Comparison of ENCODE assay signal across 10 cellular contexts in genomic region chr7:194257-194995, GRCh38. TPM values are rescaled to one million over a fixed set of nuclear protein-coding genes. Genes with fewer than 3 reads are reported as not detected.
DNase-seq lines count a peak whose midpoint lies in the region; ATAC-seq and TF ChIP-seq lines count a peak whose summit lies in the region.
"Had no signal": no experiment of that assay in that cellular context is flagged by ENCODE, and none has a peak within 500 bp of the region (broad histone marks: within the 10 kb centered on the region; RNA-seq: fewer than 3 reads in every experiment).

No MANE protein-coding gene starts in this region.

- no peak for ATAC-seq in CD4-positive, alpha-beta T cell (ENCODE audit: poor library complexity)
- ATAC-seq in HG02571 (IDR thresholded peaks at IDR 0.05; ENCODE audit: unreplicated experiment): no peak

- peaks cover 15% of the 10 kb centered on the region for H3K4me1 ChIP-seq in ovary (ENCODE audit: insufficient read depth)

- H3K4me3 Mint-ChIP-seq in CD4-positive, alpha-beta T cell: peak overlapping the region; percentile 45

- no peaks in the 10 kb centered on the region for H3K36me3 Mint-ChIP-seq in CD4-positive, alpha-beta T cell (ENCODE audit: low read depth)

- no peaks in the 10 kb centered on the region for H3K9me3 Mint-ChIP-seq in CD4-positive, alpha-beta T cell
- H3K9me3 Mint-ChIP-seq: activated T-helper 2 cell treated with anti-CD3 and anti-CD28 coated beads, Interferon-gamma antibody, Interleukin-2, Interleukin-4, amounts not matched to agents 10 μg/mL and 5 μg/mL and 100 μg/mL, durations not matched to agents 14 hours and 24 hours and 36 hours had no signal

- TF ChIP-seq CTCF in CD4-positive, alpha-beta T cell (IDR thresholded peaks at IDR 0.05): no peak
- TF ChIP-seq CTCF in RWPE1 (conservative IDR thresholded peaks at IDR 0.05; ENCODE audit: low read depth) (no peak), fibroblast of villous mesenchyme (IDR thresholded peaks at IDR 0.05; ENCODE audit: insufficient read depth, low read depth, low read length) (no peak), ovary (IDR thresholded peaks at IDR 0.05) (no peak)

- H3K9me3 ChIP-seq in CD4-positive, alpha-beta T cell (ENCODE audit: control insufficient read depth, low read length): no peaks in the 10 kb centered on the region
- no peaks in the 10 kb centered on the region for H3K9me3 ChIP-seq in ovary

- intact Hi-C loops in CD4-positive, alpha-beta T cell (cut with DNase I, micrococcal nuclease): no loop called here
- intact Hi-C loops in ovary (cut with DNase I): loop anchor here in 1 of 4 donors (5.0 kb wide), 1 partner anchor 47 kb away; no protein-coding TSS in a partner anchor

- CTCF ChIA-PET in CD4-positive, alpha-beta T cell (lab: Charles Lee): no interaction called here
- CTCF ChIA-PET in RWPE1 (lab: Yijun Ruan, JAX): interaction anchor here (0.5 kb wide), 1 partner anchor 27 kb away, joined by 3 read pairs; no protein-coding TSS in a partner anchor

- no peak overlapping the region for H3K27ac ChIP-seq in CD4-positive, alpha-beta T cell (ENCODE audit: low read depth, low read length)
- peak overlapping the region; percentile 91 for H3K27ac ChIP-seq in RWPE1
- H3K27ac ChIP-seq in ovary: peak overlapping the region in 1 of 2 donors; percentile 10

- no peak overlapping the region for H3K27ac Mint-ChIP-seq in CD4-positive, alpha-beta T cell
- H3K27ac Mint-ChIP-seq: activated T-helper 2 cell treated with anti-CD3 and anti-CD28 coated beads, Interferon-gamma antibody, Interleukin-2, Interleukin-4, amounts not matched to agents 10 μg/mL and 5 μg/mL and 100 μg/mL, durations not matched to agents 14 hours and 24 hours and 36 hours had no signal

- H3K27me3 ChIP-seq in CD4-positive, alpha-beta T cell (ENCODE audit: control insufficient read depth, insufficient read depth, low read length): peaks cover 32% of the 10 kb centered on the region
- H3K27me3 ChIP-seq in ovary: no peaks in the 10 kb centered on the region

- H3K4me1 Mint-ChIP-seq in CD4-positive, alpha-beta T cell (ENCODE audit: low read depth): peaks cover 4% of the 10 kb centered on the region

- H3K36me3 ChIP-seq in ovary: no peaks in the 10 kb centered on the region

- no peak for TF ChIP-seq POLR2A in ovary (IDR thresholded peaks at IDR 0.05)

- 10 to 18% (median 14%) methylated on average over 27 of the region's 27 CpGs for WGBS in ovary, 3 donors

- no peak for DNase-seq in CD4-positive, alpha-beta T cell
- DNase-seq in RWPE1 (ENCODE audit: low spot score): peak; percentile 45
- peak; percentile 56 for DNase-seq in fibroblast of villous mesenchyme (ENCODE audit: low read depth)
- peak in 1 of 5 donors; percentile 67 for DNase-seq in ovary
- no peak for DNase-seq in putamen (ENCODE audit: low spot score)
- DNase-seq in NCI-H1048 (lab: John Stamatoyannopoulos, UW): no peak
- no peak for DNase-seq in NCI-H146 treated with DMSO at 0.1 percent for 48 hours (lab: John Stamatoyannopoulos, UW; ENCODE audit: unreplicated experiment)
- DNase-seq: MM.1S had no signal

- peaks cover 56% of the 10 kb centered on the region for H3K27me3 Mint-ChIP-seq in CD4-positive, alpha-beta T cell

- H3K4me3 ChIP-seq in fibroblast of villous mesenchyme (ENCODE audit: low read depth, low read length): peak overlapping the region; percentile 75
- peak overlapping the region; percentile 50 for H3K4me3 ChIP-seq in ovary

- TF ChIP-seq EP300 in ovary (IDR thresholded peaks at IDR 0.05): no peak

- POLR2A ChIA-PET in CD4-positive, alpha-beta T cell (lab: Charles Lee): no interaction called here
- POLR2A ChIA-PET in RWPE1 (lab: Yijun Ruan, JAX; ENCODE audit: low non-redundant PET): interaction anchor here (0.6 kb wide), 1 partner anchor 1103 kb away, joined by 4 read pairs; no protein-coding TSS in a partner anchor

RNA-seq across cellular contexts. Expression of gene FAM20C, which starts 2.1 kb away (rescaled TPM):
- 1 to 10 TPM; 1.3 to 1.7 TPM for total RNA-seq in CD4-positive, alpha-beta T cell
- total RNA-seq in fibroblast of villous mesenchyme (16.8 and 33.2 TPM in 2 replicates), ovary (10 to 100 TPM; 20.5 to 80.4 (median 47.4) TPM)
- polyA plus RNA-seq in ovary: 10 to 100 TPM in 1 of 2 donors, 1 to 10 TPM in 1; 6.2 to 28.9 TPM

Comparison
In these comparisons a context has a peak if more than half of its experiments do, and no peak if none do; other contexts are left out.
1. DNase-seq: peak in RWPE1 (single experiment) and fibroblast of villous mesenchyme (single experiment); none in CD4-positive, alpha-beta T cell (0 of 10), putamen (single experiment), NCI-H1048 (single experiment) and NCI-H146 treated with DMSO at 0.1 percent for 48 hours (single experiment).